8 cellular contexts compared by ENCODE assay signal in genomic region chr2:8685697-8686358, GRCh38. TPM values are rescaled to one million over a fixed set of nuclear protein-coding genes. Genes with fewer than 3 reads are reported as not detected.
DNase-seq lines count a peak whose midpoint lies in the region; ATAC-seq lines count a peak whose summit lies in the region.

No MANE protein-coding gene starts in this region.

- peak overlapping the region; percentile 54 to 66 for H3K4me3 ChIP-seq in esophagus (ENCODE audit: low read depth in 1 of 2, low read length in 2 of 2)
- H3K4me3 ChIP-seq in mucosa of stomach (ENCODE audit: low read length), result no peak overlapping the region

- H3K27me3 ChIP-seq in esophagus (ENCODE audit: control insufficient read depth in 1 of 2, insufficient read depth in 2 of 2, low read length in 2 of 2), result no peaks in the 10 kb centered on the region
- H3K27me3 ChIP-seq in mucosa of stomach (ENCODE audit: control insufficient read depth, insufficient read depth, low read length), result no peaks in the 10 kb centered on the region

- peak overlapping the region; percentile 51 to 79 for H3K27ac ChIP-seq in esophagus (ENCODE audit: low read depth in 2 of 2, low read length in 1 of 2)

- DNase-seq in NCI-H187 (lab: John Stamatoyannopoulos, UW) (peak; percentile 66 to 72), NCI-H187 treated with DMSO at 0.1 percent for 48 hours (lab: John Stamatoyannopoulos, UW) (no peak), NCI-H82 treated with DMSO at 0.1 percent for 48 hours (lab: John Stamatoyannopoulos, UW; ENCODE audit: unreplicated experiment) (peak; percentile 21), activated T-cell treated with anti-CD3 and anti-CD28 coated beads for 24 hours (ENCODE audit: low read depth) (peak; percentile 79)
- DNase-seq in stimulated activated CD8-positive, alpha-beta memory T cell treated with anti-CD3 and anti-CD28 coated beads, Interleukin-7, amount 100 ng/mL, for 1 hour (ENCODE audit: low read depth in 2 of 2), result peak; percentile 73 to 76

- H3K9me3 ChIP-seq in esophagus (ENCODE audit: control insufficient read depth in 2 of 2, insufficient read depth in 1 of 2, low read depth in 1 of 2, low read length in 1 of 2) (no peaks in the 10 kb centered on the region), mucosa of stomach (ENCODE audit: control insufficient read depth, low read length) (no peaks in the 10 kb centered on the region)

- WGBS in esophagus, 2 donors, result 0 to 1% methylated on average over 50 of the region's 50 CpGs

- H3K9ac ChIP-seq in mucosa of stomach (ENCODE audit: low read length), result peak overlapping the region; percentile 62

- peaks cover 0 to 2% of the 10 kb centered on the region in 2 donors for H3K4me1 ChIP-seq in esophagus (ENCODE audit: control insufficient read depth in 2 of 2, insufficient read depth in 2 of 2, low read length in 1 of 2)
- no peaks in the 10 kb centered on the region for H3K4me1 ChIP-seq in mucosa of stomach (ENCODE audit: control insufficient read depth, insufficient read depth, low read length)

- ATAC-seq in HG03103 (IDR thresholded peaks at IDR 0.05; ENCODE audit: low read depth, unreplicated experiment), result peak; percentile 28

- H3K36me3 ChIP-seq in esophagus (ENCODE audit: control insufficient read depth in 2 of 2, insufficient read depth in 2 of 2, low read length in 1 of 2) (no peaks in the 10 kb centered on the region), mucosa of stomach (ENCODE audit: control insufficient read depth, insufficient read depth, low read length) (no peaks in the 10 kb centered on the region)

RNA-seq across cellular contexts. Expression of gene ID2, which starts 4.0 kb away (rescaled TPM):
- 10 to 100 TPM; 12.7 to 23.1 TPM for polyA plus RNA-seq in esophagus
